19 cellular contexts compared by ENCODE assay signal in the genomic region with DNA sequence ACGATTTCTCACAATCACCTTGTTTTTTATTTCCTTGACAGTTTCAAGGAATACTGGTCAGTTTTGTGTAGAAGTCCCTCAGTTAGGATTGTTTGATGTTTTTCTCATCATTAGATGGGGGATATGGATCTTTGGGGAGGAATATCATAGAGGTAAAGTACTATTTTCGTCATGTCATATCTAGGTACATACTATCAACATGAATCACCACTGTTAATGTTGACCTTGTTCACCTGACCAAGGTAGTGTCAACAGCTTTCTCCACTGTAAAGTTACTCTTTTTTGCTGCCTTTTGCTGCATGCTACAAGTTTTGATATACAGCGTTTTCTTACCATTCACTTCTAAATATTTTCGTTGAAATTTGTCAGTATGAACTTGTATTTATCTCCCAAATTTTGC.
"Had no signal": no experiment of that assay in that cellular context is flagged by ENCODE, and none has a peak within 500 bp of the region (broad histone marks: within the 10 kb centered on the region; RNA-seq: fewer than 3 reads in every experiment).

No MANE protein-coding gene starts in this region.

- H3K4me1 ChIP-seq: psoas muscle, right lobe of liver, tibial artery, upper lobe of left lung, uterus had no signal

- H3K36me3 ChIP-seq: right lobe of liver, tibial artery, upper lobe of left lung, uterus had no signal

- H3K9me3 ChIP-seq: psoas muscle, right lobe of liver, tibial artery, upper lobe of left lung, uterus had no signal

- ATAC-seq: foreskin keratinocyte; left colon; naive thymus-derived CD4-positive, alpha-beta T cell; psoas muscle; stimulated activated effector memory CD8-positive, alpha-beta T cell treated with anti-CD3 and anti-CD28 coated beads, Interleukin-12 subunit alpha, Interleukin-12 subunit beta, amount 100 ng/mL, for 72 hours; stimulated activated naive CD8-positive, alpha-beta T cell treated with anti-CD3 and anti-CD28 coated beads, Interleukin-15, Interleukin-2, amounts not matched to agents 100 U/mL and 50 U/mL, for 24 hours had no signal

- H3K4me3 ChIP-seq: psoas muscle, right lobe of liver, tibial artery, upper lobe of left lung, uterus had no signal

- H3K27ac ChIP-seq: foreskin keratinocyte, psoas muscle, right lobe of liver, tibial artery, upper lobe of left lung, uterus had no signal

- H3K27me3 ChIP-seq: foreskin keratinocyte, right lobe of liver, tibial artery, upper lobe of left lung, uterus had no signal

- DNase-seq: effector CD4-positive, alpha-beta T cell; endodermal cell; erythroblast; foreskin keratinocyte; kidney; left colon; mesendoderm; naive thymus-derived CD4-positive, alpha-beta T cell; nephron progenitor cell; psoas muscle; retina; right lobe of liver; stimulated activated CD4-positive, alpha-beta T cell treated with anti-CD3 and anti-CD28 coated beads, Interleukin-4, amount 100 ng/mL, for 1 hour; stimulated activated CD8-positive, alpha-beta memory T cell treated with anti-CD3 and anti-CD28 coated beads, Interleukin-4, amount 100 ng/mL, for 48 hours; stimulated activated naive CD8-positive, alpha-beta T cell treated with anti-CD3 and anti-CD28 coated beads, Interleukin-15, Interleukin-2, amounts not matched to agents 100 U/mL and 50 U/mL, for 24 hours; tibial artery; upper lobe of left lung; uterus had no signal
